Comparison of ENCODE assay signal across 2 cellular contexts in the genomic region with DNA sequence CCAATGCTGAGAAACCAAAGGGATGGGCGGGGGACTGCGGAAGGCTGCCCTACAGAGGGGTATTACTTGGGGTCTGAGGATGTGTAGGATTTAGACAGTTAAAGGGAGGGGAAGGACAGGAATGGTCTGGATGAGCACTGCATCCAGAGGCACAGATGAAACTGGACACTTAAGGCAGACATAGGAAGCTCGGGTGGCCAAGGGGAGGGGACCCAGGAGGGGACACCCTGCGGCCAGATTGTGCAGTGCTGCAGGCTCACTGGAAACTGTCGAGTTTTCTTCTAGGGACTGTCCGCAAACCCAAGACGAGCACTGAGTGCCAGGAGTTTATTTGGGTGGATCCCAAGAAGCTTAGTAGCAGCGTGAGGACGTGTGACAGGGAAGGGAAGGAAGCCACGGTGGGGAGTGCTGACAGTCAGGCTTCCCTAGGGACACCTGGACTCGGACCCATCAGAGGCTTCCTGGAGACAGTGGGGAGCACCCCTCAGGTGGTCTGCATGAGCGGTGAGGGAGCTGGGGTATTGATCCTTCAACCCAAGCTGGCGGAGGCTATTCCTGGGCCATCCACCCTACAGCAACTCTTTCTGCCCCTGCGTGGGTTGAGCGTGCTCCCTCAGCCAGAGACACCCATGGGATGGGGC.
TF ChIP-seq lines count a peak whose summit lies in the region.

No MANE protein-coding gene starts in this region.

TF ChIP-seq in K562, 482 proteins besides CTCF, POLR2A, EP300 and RAD21:
- TF ChIP-seq, protein P1, sequence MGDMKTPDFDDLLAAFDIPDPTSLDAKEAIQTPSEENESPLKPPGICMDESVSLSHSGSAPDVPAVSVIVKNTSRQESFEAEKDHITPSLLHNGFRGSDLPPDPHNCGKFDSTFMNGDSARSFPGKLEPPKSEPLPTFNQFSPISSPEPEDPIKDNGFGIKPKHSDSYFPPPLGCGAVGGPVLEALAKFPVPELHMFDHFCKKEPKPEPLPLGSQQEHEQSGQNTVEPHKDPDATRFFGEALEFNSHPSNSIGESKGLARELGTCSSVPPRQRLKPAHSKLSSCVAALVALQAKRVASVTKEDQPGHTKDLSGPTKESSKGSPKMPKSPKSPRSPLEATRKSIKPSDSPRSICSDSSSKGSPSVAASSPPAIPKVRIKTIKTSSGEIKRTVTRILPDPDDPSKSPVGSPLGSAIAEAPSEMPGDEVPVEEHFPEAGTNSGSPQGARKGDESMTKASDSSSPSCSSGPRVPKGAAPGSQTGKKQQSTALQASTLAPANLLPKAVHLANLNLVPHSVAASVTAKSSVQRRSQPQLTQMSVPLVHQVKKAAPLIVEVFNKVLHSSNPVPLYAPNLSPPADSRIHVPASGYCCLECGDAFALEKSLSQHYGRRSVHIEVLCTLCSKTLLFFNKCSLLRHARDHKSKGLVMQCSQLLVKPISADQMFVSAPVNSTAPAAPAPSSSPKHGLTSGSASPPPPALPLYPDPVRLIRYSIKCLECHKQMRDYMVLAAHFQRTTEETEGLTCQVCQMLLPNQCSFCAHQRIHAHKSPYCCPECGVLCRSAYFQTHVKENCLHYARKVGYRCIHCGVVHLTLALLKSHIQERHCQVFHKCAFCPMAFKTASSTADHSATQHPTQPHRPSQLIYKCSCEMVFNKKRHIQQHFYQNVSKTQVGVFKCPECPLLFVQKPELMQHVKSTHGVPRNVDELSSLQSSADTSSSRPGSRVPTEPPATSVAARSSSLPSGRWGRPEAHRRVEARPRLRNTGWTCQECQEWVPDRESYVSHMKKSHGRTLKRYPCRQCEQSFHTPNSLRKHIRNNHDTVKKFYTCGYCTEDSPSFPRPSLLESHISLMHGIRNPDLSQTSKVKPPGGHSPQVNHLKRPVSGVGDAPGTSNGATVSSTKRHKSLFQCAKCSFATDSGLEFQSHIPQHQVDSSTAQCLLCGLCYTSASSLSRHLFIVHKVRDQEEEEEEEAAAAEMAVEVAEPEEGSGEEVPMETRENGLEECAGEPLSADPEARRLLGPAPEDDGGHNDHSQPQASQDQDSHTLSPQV (IDR thresholded peaks at IDR 0.05) = no peak
- no peak for TF ChIP-seq POLR2AphosphoS2 (IDR thresholded peaks at IDR 0.05; ENCODE audit: low read length)
- TF ChIP-seq MCM3 (IDR thresholded peaks at IDR 0.05) = no peak
- TF ChIP-seq FOSL1 (tag; conservative IDR thresholded peaks at IDR 0.05) = no peak
- TF ChIP-seq, protein P2, sequence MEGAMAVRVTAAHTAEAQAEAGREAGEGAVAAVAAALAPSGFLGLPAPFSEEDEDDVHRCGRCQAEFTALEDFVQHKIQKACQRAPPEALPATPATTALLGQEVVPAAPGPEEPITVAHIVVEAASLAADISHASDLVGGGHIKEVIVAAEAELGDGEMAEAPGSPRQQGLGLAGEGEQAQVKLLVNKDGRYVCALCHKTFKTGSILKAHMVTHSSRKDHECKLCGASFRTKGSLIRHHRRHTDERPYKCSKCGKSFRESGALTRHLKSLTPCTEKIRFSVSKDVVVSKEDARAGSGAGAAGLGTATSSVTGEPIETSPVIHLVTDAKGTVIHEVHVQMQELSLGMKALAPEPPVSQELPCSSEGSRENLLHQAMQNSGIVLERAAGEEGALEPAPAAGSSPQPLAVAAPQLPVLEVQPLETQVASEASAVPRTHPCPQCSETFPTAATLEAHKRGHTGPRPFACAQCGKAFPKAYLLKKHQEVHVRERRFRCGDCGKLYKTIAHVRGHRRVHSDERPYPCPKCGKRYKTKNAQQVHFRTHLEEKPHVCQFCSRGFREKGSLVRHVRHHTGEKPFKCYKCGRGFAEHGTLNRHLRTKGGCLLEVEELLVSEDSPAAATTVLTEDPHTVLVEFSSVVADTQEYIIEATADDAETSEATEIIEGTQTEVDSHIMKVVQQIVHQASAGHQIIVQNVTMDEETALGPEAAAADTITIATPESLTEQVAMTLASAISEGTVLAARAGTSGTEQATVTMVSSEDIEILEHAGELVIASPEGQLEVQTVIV (CRISPR knock-in tag; IDR thresholded peaks at IDR 0.05; ENCODE audit: borderline replicate concordance) = no peak
- TF ChIP-seq MEF2D (tag; conservative IDR thresholded peaks at IDR 0.05; ENCODE audit: low read depth) = no peak
- TF ChIP-seq NR2F6 (CRISPR knock-in tag; IDR thresholded peaks at IDR 0.05) = no peak
- TF ChIP-seq NBN (IDR thresholded peaks at IDR 0.05; ENCODE audit: low read depth) = no peak
- TF ChIP-seq TEAD2 (tag; IDR thresholded peaks at IDR 0.05) = no peak

TF ChIP-seq in HepG2, 621 proteins besides CTCF, POLR2A, EP300 and RAD21:
- TF ChIP-seq SKI (IDR thresholded peaks at IDR 0.05; ENCODE audit: partially characterized antibody) (no peak), ATAD3A (CRISPR knock-in tag; IDR thresholded peaks at IDR 0.05) (no peak), NR2F1 (CRISPR knock-in tag; IDR thresholded peaks at IDR 0.05) (no peak), ZNF777 (CRISPR knock-in tag; IDR thresholded peaks at IDR 0.05) (no peak), MEIS2 (CRISPR knock-in tag; IDR thresholded peaks at IDR 0.05) (no peak), ZNF44 (CRISPR knock-in tag; IDR thresholded peaks at IDR 0.05) (no peak), MXI1 (IDR thresholded peaks at IDR 0.05; ENCODE audit: borderline replicate concordance, low read depth, low read length) (no peak), ZNF772 (CRISPR knock-in tag; IDR thresholded peaks at IDR 0.05) (no peak), KLF13 (CRISPR knock-in tag; IDR thresholded peaks at IDR 0.05) (no peak), ZNF296 (CRISPR knock-in tag; conservative IDR thresholded peaks at IDR 0.05) (no peak), ZNF557 (CRISPR knock-in tag; IDR thresholded peaks at IDR 0.05) (no peak), ZNF83 (CRISPR knock-in tag; IDR thresholded peaks at IDR 0.05; ENCODE audit: borderline replicate concordance) (no peak), NBN (conservative IDR thresholded peaks at IDR 0.05) (no peak), IRF2 (CRISPR knock-in tag; IDR thresholded peaks at IDR 0.05) (no peak), RFX5 (IDR thresholded peaks at IDR 0.05; ENCODE audit: low read depth, low read length) (no peak), NONO (IDR thresholded peaks at IDR 0.05) (no peak), NONO (CRISPR knock-in tag; conservative IDR thresholded peaks at IDR 0.05) (no peak)
- TF ChIP-seq, protein P3, sequence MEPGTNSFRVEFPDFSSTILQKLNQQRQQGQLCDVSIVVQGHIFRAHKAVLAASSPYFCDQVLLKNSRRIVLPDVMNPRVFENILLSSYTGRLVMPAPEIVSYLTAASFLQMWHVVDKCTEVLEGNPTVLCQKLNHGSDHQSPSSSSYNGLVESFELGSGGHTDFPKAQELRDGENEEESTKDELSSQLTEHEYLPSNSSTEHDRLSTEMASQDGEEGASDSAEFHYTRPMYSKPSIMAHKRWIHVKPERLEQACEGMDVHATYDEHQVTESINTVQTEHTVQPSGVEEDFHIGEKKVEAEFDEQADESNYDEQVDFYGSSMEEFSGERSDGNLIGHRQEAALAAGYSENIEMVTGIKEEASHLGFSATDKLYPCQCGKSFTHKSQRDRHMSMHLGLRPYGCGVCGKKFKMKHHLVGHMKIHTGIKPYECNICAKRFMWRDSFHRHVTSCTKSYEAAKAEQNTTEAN (CRISPR knock-in tag; conservative IDR thresholded peaks at IDR 0.05) = no peak
- TF ChIP-seq, protein P4, sequence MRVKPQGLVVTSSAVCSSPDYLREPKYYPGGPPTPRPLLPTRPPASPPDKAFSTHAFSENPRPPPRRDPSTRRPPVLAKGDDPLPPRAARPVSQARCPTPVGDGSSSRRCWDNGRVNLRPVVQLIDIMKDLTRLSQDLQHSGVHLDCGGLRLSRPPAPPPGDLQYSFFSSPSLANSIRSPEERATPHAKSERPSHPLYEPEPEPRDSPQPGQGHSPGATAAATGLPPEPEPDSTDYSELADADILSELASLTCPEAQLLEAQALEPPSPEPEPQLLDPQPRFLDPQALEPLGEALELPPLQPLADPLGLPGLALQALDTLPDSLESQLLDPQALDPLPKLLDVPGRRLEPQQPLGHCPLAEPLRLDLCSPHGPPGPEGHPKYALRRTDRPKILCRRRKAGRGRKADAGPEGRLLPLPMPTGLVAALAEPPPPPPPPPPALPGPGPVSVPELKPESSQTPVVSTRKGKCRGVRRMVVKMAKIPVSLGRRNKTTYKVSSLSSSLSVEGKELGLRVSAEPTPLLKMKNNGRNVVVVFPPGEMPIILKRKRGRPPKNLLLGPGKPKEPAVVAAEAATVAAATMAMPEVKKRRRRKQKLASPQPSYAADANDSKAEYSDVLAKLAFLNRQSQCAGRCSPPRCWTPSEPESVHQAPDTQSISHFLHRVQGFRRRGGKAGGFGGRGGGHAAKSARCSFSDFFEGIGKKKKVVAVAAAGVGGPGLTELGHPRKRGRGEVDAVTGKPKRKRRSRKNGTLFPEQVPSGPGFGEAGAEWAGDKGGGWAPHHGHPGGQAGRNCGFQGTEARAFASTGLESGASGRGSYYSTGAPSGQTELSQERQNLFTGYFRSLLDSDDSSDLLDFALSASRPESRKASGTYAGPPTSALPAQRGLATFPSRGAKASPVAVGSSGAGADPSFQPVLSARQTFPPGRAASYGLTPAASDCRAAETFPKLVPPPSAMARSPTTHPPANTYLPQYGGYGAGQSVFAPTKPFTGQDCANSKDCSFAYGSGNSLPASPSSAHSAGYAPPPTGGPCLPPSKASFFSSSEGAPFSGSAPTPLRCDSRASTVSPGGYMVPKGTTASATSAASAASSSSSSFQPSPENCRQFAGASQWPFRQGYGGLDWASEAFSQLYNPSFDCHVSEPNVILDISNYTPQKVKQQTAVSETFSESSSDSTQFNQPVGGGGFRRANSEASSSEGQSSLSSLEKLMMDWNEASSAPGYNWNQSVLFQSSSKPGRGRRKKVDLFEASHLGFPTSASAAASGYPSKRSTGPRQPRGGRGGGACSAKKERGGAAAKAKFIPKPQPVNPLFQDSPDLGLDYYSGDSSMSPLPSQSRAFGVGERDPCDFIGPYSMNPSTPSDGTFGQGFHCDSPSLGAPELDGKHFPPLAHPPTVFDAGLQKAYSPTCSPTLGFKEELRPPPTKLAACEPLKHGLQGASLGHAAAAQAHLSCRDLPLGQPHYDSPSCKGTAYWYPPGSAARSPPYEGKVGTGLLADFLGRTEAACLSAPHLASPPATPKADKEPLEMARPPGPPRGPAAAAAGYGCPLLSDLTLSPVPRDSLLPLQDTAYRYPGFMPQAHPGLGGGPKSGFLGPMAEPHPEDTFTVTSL (CRISPR knock-in tag; IDR thresholded peaks at IDR 0.05; ENCODE audit: borderline replicate concordance) = no peak
- TF ChIP-seq, protein P5, sequence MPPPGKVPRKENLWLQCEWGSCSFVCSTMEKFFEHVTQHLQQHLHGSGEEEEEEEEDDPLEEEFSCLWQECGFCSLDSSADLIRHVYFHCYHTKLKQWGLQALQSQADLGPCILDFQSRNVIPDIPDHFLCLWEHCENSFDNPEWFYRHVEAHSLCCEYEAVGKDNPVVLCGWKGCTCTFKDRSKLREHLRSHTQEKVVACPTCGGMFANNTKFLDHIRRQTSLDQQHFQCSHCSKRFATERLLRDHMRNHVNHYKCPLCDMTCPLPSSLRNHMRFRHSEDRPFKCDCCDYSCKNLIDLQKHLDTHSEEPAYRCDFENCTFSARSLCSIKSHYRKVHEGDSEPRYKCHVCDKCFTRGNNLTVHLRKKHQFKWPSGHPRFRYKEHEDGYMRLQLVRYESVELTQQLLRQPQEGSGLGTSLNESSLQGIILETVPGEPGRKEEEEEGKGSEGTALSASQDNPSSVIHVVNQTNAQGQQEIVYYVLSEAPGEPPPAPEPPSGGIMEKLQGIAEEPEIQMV (CRISPR knock-in tag; IDR thresholded peaks at IDR 0.05; ENCODE audit: low read depth) = no peak
